In genomic region chrX:19666950-19667349, GRCh38 we compare ENCODE assay signal across 17 cellular contexts.
"Had no signal": no experiment of that assay in that cellular context is flagged by ENCODE, and none has a peak within 500 bp of the region (broad histone marks: within the 10 kb centered on the region; RNA-seq: fewer than 3 reads in every experiment).

No MANE protein-coding gene starts in this region.

- H3K9me3 ChIP-seq: esophagus muscularis mucosa, right atrium auricular region, transverse colon had no signal

- H3K27ac Mint-ChIP-seq: progenitor cell of endocrine pancreas had no signal

- H3K4me3 ChIP-seq: coronary artery, esophagus muscularis mucosa, right atrium auricular region, skin epidermis, transverse colon had no signal

- DNase-seq: activated CD4-positive, alpha-beta T cell treated with anti-CD3 and anti-CD28 coated beads, Interleukin-2, amount 50 U/mL, for 4 hours; activated CD8-positive, alpha-beta memory T cell treated with anti-CD3 and anti-CD28 coated beads, Interleukin-2, amount 50 U/mL, for 4 hours; activated naive CD4-positive, alpha-beta T cell treated with Interleukin-2 at 50 U/mL for 16 hours; left ventricle myocardium superior; mesenchymal stem cell; naive thymus-derived CD8-positive, alpha-beta T cell; occipital lobe; stimulated activated CD4-positive, alpha-beta T cell treated with anti-CD3 and anti-CD28 coated beads, Interleukin-4, amount 100 ng/mL, for 24 hours; stimulated activated naive CD4-positive, alpha-beta T cell treated with Interleukin-2 at 50 U/mL for 16 hours; SW 1271; T1000; transverse colon had no signal

- H3K36me3 ChIP-seq: esophagus muscularis mucosa, right atrium auricular region, transverse colon had no signal

- ATAC-seq: left ventricle myocardium superior; naive thymus-derived CD8-positive, alpha-beta T cell had no signal

- H3K9me3 Mint-ChIP-seq: naive thymus-derived CD8-positive, alpha-beta T cell had no signal

- H3K27ac ChIP-seq: coronary artery, esophagus muscularis mucosa, right atrium auricular region, skin epidermis had no signal

- H3K27me3 Mint-ChIP-seq: naive thymus-derived CD8-positive, alpha-beta T cell; progenitor cell of endocrine pancreas had no signal

- H3K27me3 ChIP-seq: esophagus muscularis mucosa, right atrium auricular region, transverse colon had no signal
